ENCODE assay signal across 20 cellular contexts in genomic region chr6:149423946-149424440, GRCh38. TPM values are rescaled to one million over a fixed set of nuclear protein-coding genes. Genes with fewer than 3 reads are reported as not detected.
DNase-seq lines count a peak whose midpoint lies in the region; ATAC-seq, FAIRE-seq and TF ChIP-seq lines count a peak whose summit lies in the region.
"Had no signal": no experiment of that assay in that cellular context is flagged by ENCODE, and none has a peak within 500 bp of the region (broad histone marks: within the 10 kb centered on the region; RNA-seq: fewer than 3 reads in every experiment).

No MANE protein-coding gene starts in this region.

- WGBS in H1 (ENCODE audit: extremely low coverage in 1 of 2, insufficient coverage in 1 of 2, insufficient read length in 1 of 2, insufficient replicate concordance in 2 of 2, low coverage in 1 of 2, low lambda C conversion rate in 2 of 2, missing lambda C conversion rate in 1 of 2), 2 experiments = 75% methylated on average over 7 of the region's 7 CpGs; no CpG with 5 or more reads in 1 of the 2 experiments
- 63 to 66% methylated on average over 7 of the region's 7 CpGs for WGBS in upper lobe of left lung, 2 donors

- H3K27me3 ChIP-seq in H1 (replicated peaks in 1 of 4; ENCODE audit: control insufficient read depth in 3 of 4, extremely low read depth in 1 of 4, insufficient read depth in 3 of 4, low read length in 3 of 4) = no peaks in the 10 kb centered on the region
- H3K27me3 ChIP-seq in neural progenitor cell = no peaks in the 10 kb centered on the region
- no peaks in the 10 kb centered on the region for H3K27me3 ChIP-seq in upper lobe of left lung
- H3K27me3 ChIP-seq: gastroesophageal sphincter, ovary had no signal

- no peaks in the 10 kb centered on the region for H3K79me1 ChIP-seq in H1 (ENCODE audit: low read depth, low read length)

- no peak overlapping the region for H3K14ac ChIP-seq in H1 (ENCODE audit: insufficient read length)

- H3K27ac ChIP-seq in H1 (ENCODE audit: low read depth, low read length) = no peak overlapping the region
- H3K27ac ChIP-seq in neural progenitor cell = no peak overlapping the region
- H3K27ac ChIP-seq in upper lobe of left lung = peak overlapping the region in 3 of 4 donors; percentile 3 to 64 (median 9)
- H3K27ac ChIP-seq: ovary, PC-9 had no signal

- CTCF ChIA-PET in activated CD4-positive, alpha-beta memory T cell treated with anti-CD3 and anti-CD28 coated beads, Interleukin-2, amount 10 ng/mL, durations not matched to agents 7 days and 5 days (lab: Charles Lee) = interaction anchor here (1.0 kb wide), 1 partner anchor 8 kb away, joined by 6 read pairs; no protein-coding TSS in a partner anchor
- CTCF ChIA-PET in activated CD4-positive, alpha-beta memory T cell treated with anti-CD3 and anti-CD28 coated beads for 36 hours (lab: Charles Lee) = interaction anchor here (0.7 to 1.2 kb wide), 2 partner anchors 93 to 396 kb away, joined by 3 to 4 read pairs; no protein-coding TSS in a partner anchor
- CTCF ChIA-PET in H1 (lab: Charles Lee; ENCODE audit: partially characterized antibody) = interaction anchor here (0.6 to 1.9 kb wide), 4 partner anchors 8 to 706 kb away, joined by 3 to 11 read pairs (median 4); no protein-coding TSS in a partner anchor

- TF ChIP-seq POLR2A in H1 (IDR thresholded peaks at IDR 0.05; ENCODE audit: control extremely low read depth in 1 of 2, low read depth in 2 of 2, low read length in 2 of 2) = no peak
- no peak for TF ChIP-seq POLR2A in upper lobe of left lung (IDR thresholded peaks at IDR 0.05)

- H3K9me3 ChIP-seq in H1 (ENCODE audit: insufficient read depth in 2 of 2, low read depth in 1 of 2, low read length in 1 of 2) (no peaks in the 10 kb centered on the region), neural progenitor cell (ENCODE audit: low read depth) (no peaks in the 10 kb centered on the region), upper lobe of left lung (no peaks in the 10 kb centered on the region)
- H3K9me3 ChIP-seq: A549, gastroesophageal sphincter, ovary had no signal

- H2AFZ ChIP-seq in H1 (ENCODE audit: low read length) = peak overlapping the region; percentile 60
- peak overlapping the region; percentile 82 for H2AFZ ChIP-seq in neural progenitor cell (replicated peaks)
- H2AFZ ChIP-seq: PC-9 had no signal

- peaks cover 26% of the 10 kb centered on the region for H3K4me1 Mint-ChIP-seq in activated CD4-positive, alpha-beta memory T cell treated with anti-CD3 and anti-CD28 coated beads, Interleukin-2, amount 10 ng/mL, durations not matched to agents 7 days and 5 days
- H3K4me1 Mint-ChIP-seq in activated CD4-positive, alpha-beta memory T cell treated with anti-CD3 and anti-CD28 coated beads for 36 hours (ENCODE audit: low read depth) = peaks cover 25% of the 10 kb centered on the region
- peaks cover 20% of the 10 kb centered on the region for H3K4me1 Mint-ChIP-seq in neural progenitor cell

- H3K79me2 ChIP-seq in H1 (ENCODE audit: control insufficient read depth in 1 of 2, insufficient read depth in 2 of 2, low read length in 2 of 2) = no peaks in the 10 kb centered on the region
- no peaks in the 10 kb centered on the region for H3K79me2 ChIP-seq in neural progenitor cell (ENCODE audit: low read depth)

- no peak for TF ChIP-seq EP300 in H1 (IDR thresholded peaks at IDR 0.05; ENCODE audit: borderline replicate concordance in 1 of 2, low read depth in 2 of 2, low read length in 2 of 2)
- TF ChIP-seq EP300 in upper lobe of left lung (IDR thresholded peaks at IDR 0.05) = no peak

- POLR2A ChIA-PET in activated CD4-positive, alpha-beta memory T cell treated with anti-CD3 and anti-CD28 coated beads, Interleukin-2, amount 10 ng/mL, durations not matched to agents 7 days and 5 days (lab: Charles Lee) = interaction anchor here (1.6 to 2.0 kb wide), 3 partner anchors 13 to 393 kb away, joined by 3 to 7 read pairs (median 5); no protein-coding TSS in a partner anchor
- POLR2A ChIA-PET in activated CD4-positive, alpha-beta memory T cell treated with anti-CD3 and anti-CD28 coated beads for 36 hours (lab: Charles Lee) = interaction anchor here (0.6 kb wide), 1 partner anchor 71 kb away, joined by 3 read pairs; no protein-coding TSS in a partner anchor
- POLR2A ChIA-PET in H1 (lab: Charles Lee; ENCODE audit: partially characterized antibody) = no interaction called here

- H3K4me2 ChIP-seq in H1 (ENCODE audit: insufficient read depth in 1 of 2, low read depth in 2 of 2, low read length in 2 of 2) = no peak overlapping the region
- peak overlapping the region; percentile 3 for H3K4me2 ChIP-seq in neural progenitor cell
- H3K4me2 ChIP-seq: A549, PC-9 had no signal

- H3K56ac ChIP-seq in H1 (replicated peaks; ENCODE audit: insufficient read length, low read depth, low read length) = no peak overlapping the region

- H3K4me1 ChIP-seq in H1 (replicated peaks in 1 of 4; ENCODE audit: control insufficient read depth in 3 of 4, insufficient read depth in 4 of 4, low read length in 3 of 4) (peaks cover 3 to 6% (median 5%) of the 10 kb centered on the region in 4 experiments; a peak in 6 of 7 replicates), neural progenitor cell (peaks cover 12% of the 10 kb centered on the region), upper lobe of left lung (peaks cover 0 to 14% (median 9%) of the 10 kb centered on the region in 4 donors)
- H3K4me1 ChIP-seq: A549 had no signal

- no peaks in the 10 kb centered on the region for H3F3A ChIP-seq in neural progenitor cell (ENCODE audit: low read depth)

- no peak for DNase-seq in activated CD4-positive, alpha-beta memory T cell treated with anti-CD3 and anti-CD28 coated beads, Interleukin-2, amount 10 ng/mL, durations not matched to agents 7 days and 5 days
- no peak for DNase-seq in activated CD4-positive, alpha-beta memory T cell treated with anti-CD3 and anti-CD28 coated beads for 36 hours
- DNase-seq in H1 (ENCODE audit: low read depth in 1 of 2, low spot score in 2 of 2) (no peak), neural progenitor cell (ENCODE audit: low spot score) (no peak), upper lobe of left lung (no peak), RKO (ENCODE audit: low spot score) (no peak), COLO668 (lab: John Stamatoyannopoulos, UW; ENCODE audit: unreplicated experiment) (no peak)
- DNase-seq: activated naive CD4-positive, alpha-beta T cell treated with anti-CD3 and anti-CD28 coated beads, Interleukin-2, amount 10 ng/mL, durations not matched to agents 7 days and 5 days; CD8-positive, alpha-beta memory T cell; NCI-H2081 treated with DMSO at 0.1 percent for 48 hours; NCI-H526; PC-9; stimulated activated CD4-positive, alpha-beta T cell treated with anti-CD3 and anti-CD28 coated beads, Interleukin-15, amount 100 ng/mL, for 24 hours had no signal

- no peak overlapping the region for H4K91ac ChIP-seq in H1 (replicated peaks; ENCODE audit: insufficient read length, low read length)

- H3K4me3 Mint-ChIP-seq in activated CD4-positive, alpha-beta memory T cell treated with anti-CD3 and anti-CD28 coated beads, Interleukin-2, amount 10 ng/mL, durations not matched to agents 7 days and 5 days = no peak overlapping the region
- no peak overlapping the region for H3K4me3 Mint-ChIP-seq in activated CD4-positive, alpha-beta memory T cell treated with anti-CD3 and anti-CD28 coated beads for 36 hours
- H3K4me3 Mint-ChIP-seq in neural progenitor cell = no peak overlapping the region
- H3K4me3 Mint-ChIP-seq: activated naive CD4-positive, alpha-beta T cell treated with anti-CD3 and anti-CD28 coated beads, Interleukin-2, amount 10 ng/mL, durations not matched to agents 7 days and 5 days; CD8-positive, alpha-beta memory T cell; memory B cell had no signal

- H2BK5ac ChIP-seq in H1 (ENCODE audit: low read depth, low read length) = peak overlapping the region; percentile 1; the same call in 1 of the 2 replicates

- H3K23ac ChIP-seq in H1 (ENCODE audit: insufficient read length) = no peak overlapping the region

- no peak overlapping the region for H2BK120ac ChIP-seq in H1 (replicated peaks; ENCODE audit: low read depth, low read length)

- no peaks in the 10 kb centered on the region for H3K23me2 ChIP-seq in H1 (ENCODE audit: low read depth, low read length)

- no peak overlapping the region for H2BK15ac ChIP-seq in H1 (ENCODE audit: low read length)

- H3K36me3 ChIP-seq in H1 (ENCODE audit: control insufficient read depth in 2 of 4, insufficient read depth in 4 of 4, low read length in 3 of 4) (no peaks in the 10 kb centered on the region), neural progenitor cell (no peaks in the 10 kb centered on the region), upper lobe of left lung (no peaks in the 10 kb centered on the region)
- H3K36me3 ChIP-seq: gastroesophageal sphincter, ovary had no signal

- no peak for TF ChIP-seq CTCF in H1 (IDR thresholded peaks at IDR 0.05; ENCODE audit: control extremely low read depth in 1 of 3, insufficient read depth in 1 of 3, low read depth in 1 of 3, low read length in 3 of 3)
- no peak for TF ChIP-seq CTCF in neural progenitor cell (IDR thresholded peaks at IDR 0.05)
- no peak for TF ChIP-seq CTCF in upper lobe of left lung (IDR thresholded peaks at IDR 0.05)

- H3K4ac ChIP-seq in H1 (replicated peaks; ENCODE audit: insufficient read length, low read depth, low read length) = no peak overlapping the region

- H2BK20ac ChIP-seq in H1 (ENCODE audit: low read length) = no peak overlapping the region

- ATAC-seq in upper lobe of left lung (ENCODE audit: low FRiP score in 2 of 2) (no peak), HG02678 (IDR thresholded peaks at IDR 0.05; ENCODE audit: unreplicated experiment) (no peak)
- ATAC-seq: A549, GM12878 had no signal

- peaks cover 2% of the 10 kb centered on the region for H3K36me3 Mint-ChIP-seq in activated CD4-positive, alpha-beta memory T cell treated with anti-CD3 and anti-CD28 coated beads, Interleukin-2, amount 10 ng/mL, durations not matched to agents 7 days and 5 days (ENCODE audit: low read depth)
- no peaks in the 10 kb centered on the region for H3K36me3 Mint-ChIP-seq in activated CD4-positive, alpha-beta memory T cell treated with anti-CD3 and anti-CD28 coated beads for 36 hours
- H3K36me3 Mint-ChIP-seq in neural progenitor cell = no peaks in the 10 kb centered on the region
- H3K36me3 Mint-ChIP-seq: activated naive CD4-positive, alpha-beta T cell treated with anti-CD3 and anti-CD28 coated beads, Interleukin-2, amount 10 ng/mL, durations not matched to agents 7 days and 5 days; CD8-positive, alpha-beta memory T cell; memory B cell had no signal

- H3K9me3 Mint-ChIP-seq in activated CD4-positive, alpha-beta memory T cell treated with anti-CD3 and anti-CD28 coated beads, Interleukin-2, amount 10 ng/mL, durations not matched to agents 7 days and 5 days = no peaks in the 10 kb centered on the region
- H3K9me3 Mint-ChIP-seq in activated CD4-positive, alpha-beta memory T cell treated with anti-CD3 and anti-CD28 coated beads for 36 hours = no peaks in the 10 kb centered on the region
- H3K9me3 Mint-ChIP-seq in neural progenitor cell = no peaks in the 10 kb centered on the region
- H3K9me3 Mint-ChIP-seq: activated naive CD4-positive, alpha-beta T cell treated with anti-CD3 and anti-CD28 coated beads, Interleukin-2, amount 10 ng/mL, durations not matched to agents 7 days and 5 days; CD8-positive, alpha-beta memory T cell; memory B cell had no signal

- no peak overlapping the region for H4K8ac ChIP-seq in H1 (ENCODE audit: extremely low read depth, insufficient read depth, low read length)

- H2BK12ac ChIP-seq in H1 (ENCODE audit: low read depth, low read length) = no peak overlapping the region; the same call in 1 of the 2 replicates

- H3K27me3 Mint-ChIP-seq in activated CD4-positive, alpha-beta memory T cell treated with anti-CD3 and anti-CD28 coated beads, Interleukin-2, amount 10 ng/mL, durations not matched to agents 7 days and 5 days = no peaks in the 10 kb centered on the region
- no peaks in the 10 kb centered on the region for H3K27me3 Mint-ChIP-seq in activated CD4-positive, alpha-beta memory T cell treated with anti-CD3 and anti-CD28 coated beads for 36 hours
- H3K27me3 Mint-ChIP-seq in neural progenitor cell (ENCODE audit: insufficient read depth, low read depth) = peaks cover 15% of the 10 kb centered on the region
- H3K27me3 Mint-ChIP-seq: activated naive CD4-positive, alpha-beta T cell treated with anti-CD3 and anti-CD28 coated beads, Interleukin-2, amount 10 ng/mL, durations not matched to agents 7 days and 5 days had no signal

- H3K18ac ChIP-seq in H1 (ENCODE audit: extremely low read depth, low read length) = no peak overlapping the region

- H4K20me1 ChIP-seq in H1 (replicated peaks in 1 of 2; ENCODE audit: control insufficient read depth in 1 of 2, insufficient read depth in 2 of 2, low read length in 2 of 2) (no peaks in the 10 kb centered on the region), neural progenitor cell (ENCODE audit: low read depth) (no peaks in the 10 kb centered on the region)

- intact Hi-C loops in activated CD4-positive, alpha-beta memory T cell treated with anti-CD3 and anti-CD28 coated beads for 36 hours (cut with micrococcal nuclease) = loop anchor here (5.0 kb wide), 1 partner anchor 272 kb away; no protein-coding TSS in a partner anchor

- H3K9ac ChIP-seq in H1 (replicated peaks in 1 of 4; ENCODE audit: extremely low read depth in 1 of 4, low read depth in 3 of 4, low read length in 3 of 4) (no peak overlapping the region; a peak in 1 of 7 replicates), neural progenitor cell (no peak overlapping the region)

- TF ChIP-seq RAD21 in H1 (IDR thresholded peaks at IDR 0.05 in 1 of 2, conservative IDR thresholded peaks at IDR 0.05 in 1 of 2; ENCODE audit: low read depth in 2 of 2, low read length in 2 of 2) = no peak

- H4K5ac ChIP-seq in H1 (ENCODE audit: insufficient read length, low read depth, low read length) = no peak overlapping the region

- no peak for FAIRE-seq in H1 (lab: Jason Lieb, UNC)
- FAIRE-seq: A549, endometrium, GM12878 had no signal

- H3K4me3 ChIP-seq in H1 (ENCODE audit: extremely low read depth in 1 of 4, insufficient read depth in 2 of 4, low read depth in 3 of 4, low read length in 4 of 4) (no peak overlapping the region), neural progenitor cell (no peak overlapping the region), upper lobe of left lung (no peak overlapping the region)
- H3K4me3 ChIP-seq: A549, gastroesophageal sphincter, GM12878, ovary, PC-9 had no signal

- H2AK5ac ChIP-seq in H1 (ENCODE audit: low read depth, low read length) = no peak overlapping the region

- peak overlapping the region; percentile 0 for H3K27ac Mint-ChIP-seq in activated CD4-positive, alpha-beta memory T cell treated with anti-CD3 and anti-CD28 coated beads, Interleukin-2, amount 10 ng/mL, durations not matched to agents 7 days and 5 days
- no peak overlapping the region for H3K27ac Mint-ChIP-seq in activated CD4-positive, alpha-beta memory T cell treated with anti-CD3 and anti-CD28 coated beads for 36 hours
- H3K27ac Mint-ChIP-seq in neural progenitor cell = peak overlapping the region; percentile 92
- H3K27ac Mint-ChIP-seq: activated naive CD4-positive, alpha-beta T cell treated with anti-CD3 and anti-CD28 coated beads, Interleukin-2, amount 10 ng/mL, durations not matched to agents 7 days and 5 days; memory B cell had no signal

RNA-seq across cellular contexts. Expression of gene SUMO4, which starts 23.9 kb away (rescaled TPM):
- total RNA-seq in activated CD4-positive, alpha-beta memory T cell treated with anti-CD3 and anti-CD28 coated beads, Interleukin-2, amount 10 ng/mL, durations not matched to agents 7 days and 5 days = 1 to 10 TPM; 8.1 to 8.5 TPM
- 1 to 10 TPM; 4.8 to 5.8 TPM for total RNA-seq in activated CD4-positive, alpha-beta memory T cell treated with anti-CD3 and anti-CD28 coated beads for 36 hours
- 1.0 and 1.3 TPM in 2 replicates for total RNA-seq in H1 (2021; fragmentation: NEBNext Ultra II Directional; extraction: Animal tissue kit (Norgen Biotek cat#: 25700))
- 0.09 TPM in 1 of 2 replicates, not detected in the other for polyA plus RNA-seq in H1 (2011; rRNA removed)
- not detected for polyA plus RNA-seq in H1 (2011; cell fraction: cytosol; rRNA removed)
- polyA plus RNA-seq in H1 (2011; cell fraction: nucleus; rRNA removed) = 0.29 TPM
- 0.15 to 0.35 TPM in 2 of 4 replicates, not detected in the others for polyA plus RNA-seq in H1 (2012, experiment 1 of 2)
- not detected for polyA plus RNA-seq in H1 (2012, experiment 2 of 2)
- 0.22 TPM for polyA plus RNA-seq in H1 (2013, experiment 1 of 2)
- 0.07 TPM for polyA plus RNA-seq in H1 (2013, experiment 2 of 2)
- polyA minus RNA-seq in H1 (2011; rRNA and poly(A)+ RNA removed) = 2.1 and 2.5 TPM in 2 replicates
- polyA minus RNA-seq in H1 (2011; cell fraction: cytosol; rRNA and poly(A)+ RNA removed) = not detected
- 6.0 TPM for polyA minus RNA-seq in H1 (2011; cell fraction: nucleus; rRNA and poly(A)+ RNA removed)
- 0.82 and 2.3 TPM in 2 replicates for total RNA-seq in neural progenitor cell (ENCODE audit: low replicate concordance)
- 1 to 10 TPM; 1.9 to 8.4 (median 3.5) TPM for total RNA-seq in upper lobe of left lung

Comparison
In these comparisons a context has a peak if more than half of its experiments do, and no peak if none do; other contexts are left out.
1. H3K27ac ChIP-seq: peak in upper lobe of left lung (3 of 4); none in H1 (single experiment) and neural progenitor cell (single experiment).